18 cellular contexts compared by ENCODE assay signal in the genomic region with DNA sequence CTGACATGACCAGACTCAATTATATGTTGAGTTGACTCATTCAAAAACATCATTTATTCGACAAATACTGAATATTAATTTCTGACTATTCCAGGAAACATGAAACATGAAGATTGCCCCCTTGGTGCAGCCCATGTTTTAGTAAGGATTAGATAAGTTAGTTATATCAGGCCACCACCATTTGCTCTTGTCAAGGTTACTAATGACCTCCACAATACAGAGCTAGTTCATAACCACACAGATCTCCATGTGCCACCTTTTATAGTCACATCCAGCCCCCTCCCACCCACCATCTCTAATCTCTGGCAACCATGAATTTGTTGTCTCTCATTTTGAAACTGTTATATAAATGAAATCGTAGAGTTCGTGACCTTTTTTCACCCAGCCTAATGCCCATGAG.
"Had no signal": no experiment of that assay in that cellular context is flagged by ENCODE, and none has a peak within 500 bp of the region (broad histone marks: within the 10 kb centered on the region; RNA-seq: fewer than 3 reads in every experiment).

No MANE protein-coding gene starts in this region.

- ATAC-seq: foreskin keratinocyte; left lung; lower lobe of right lung; psoas muscle; right lobe of liver; stimulated activated effector memory CD8-positive, alpha-beta T cell treated with anti-CD3 and anti-CD28 coated beads, Interleukin-12 subunit alpha, Interleukin-12 subunit beta, amount 100 ng/mL, for 72 hours had no signal

- H3K27me3 ChIP-seq: foreskin keratinocyte, left lung, right lobe of liver, stomach had no signal

- H3K9me3 ChIP-seq: left lung, lower lobe of right lung, psoas muscle, right lobe of liver, stomach had no signal

- H3K9me3 Mint-ChIP-seq: immature natural killer cell; nephron; stimulated activated effector memory CD8-positive, alpha-beta T cell treated with anti-CD3 and anti-CD28 coated beads, Interleukin-12 subunit alpha, Interleukin-12 subunit beta, amount 100 ng/mL, for 72 hours had no signal

- H3K4me3 ChIP-seq: left lung, lower lobe of right lung, psoas muscle, right lobe of liver, stomach had no signal

- H3K27ac Mint-ChIP-seq: nephron had no signal

- H3K27ac ChIP-seq: foreskin keratinocyte, left lung, lower lobe of right lung, parathyroid adenoma, psoas muscle, right lobe of liver, stomach had no signal

- H3K4me3 Mint-ChIP-seq: immature natural killer cell; nephron; stimulated activated effector memory CD8-positive, alpha-beta T cell treated with anti-CD3 and anti-CD28 coated beads, Interleukin-12 subunit alpha, Interleukin-12 subunit beta, amount 100 ng/mL, for 72 hours had no signal

- H3K4me1 Mint-ChIP-seq: nephron had no signal

- H3K4me1 ChIP-seq: foreskin keratinocyte had no signal

- DNase-seq: effector memory CD4-positive, alpha-beta T cell; foreskin keratinocyte; immature natural killer cell; left lung; lower lobe of right lung; mesenchymal stem cell; midbrain; psoas muscle; retina; right lobe of liver; stimulated activated CD4-positive, alpha-beta T cell treated with anti-CD3 and anti-CD28 coated beads, Interleukin-4, amount 100 ng/mL, for 1 hour; stimulated activated CD8-positive, alpha-beta memory T cell treated with anti-CD3 and anti-CD28 coated beads, Interleukin-4, amount 100 ng/mL, for 48 hours; stomach; substantia nigra; trophoblast cell had no signal
